Comparison of ENCODE assay signal across 31 cellular contexts in genomic region chr15:80577552-80578205, GRCh38.
"Had no signal": no experiment of that assay in that cellular context is flagged by ENCODE, and none has a peak within 500 bp of the region (broad histone marks: within the 10 kb centered on the region; RNA-seq: fewer than 3 reads in every experiment).

No MANE protein-coding gene starts in this region.

- DNase-seq: activated CD4-positive, alpha-beta T cell treated with anti-CD3 and anti-CD28 coated beads for 4 hours; activated CD4-positive, alpha-beta T cell treated with anti-CD3 and anti-CD28 coated beads, Interleukin-2, amount 50 U/mL, for 4 hours; activated effector memory CD4-positive, alpha-beta T cell treated with anti-CD3 and anti-CD28 coated beads, Interleukin-2, amount 50 U/mL, for 16 hours; activated naive CD4-positive, alpha-beta T cell treated with anti-CD3 and anti-CD28 coated beads for 36 hours; activated naive CD8-positive, alpha-beta T cell treated with anti-CD3 and anti-CD28 coated beads for 36 hours; activated T-cell treated with anti-CD3 and anti-CD28 coated beads, Interleukin-2, amount 50 U/mL, for 1 hour; aorta; body of pancreas; cortex of kidney; effector memory CD8-positive, alpha-beta T cell; foreskin keratinocyte; heart left ventricle; hypothalamus; immature natural killer cell; kidney glomerular epithelial cell; left lung; mesendoderm; natural killer cell; stimulated activated CD4-positive, alpha-beta T cell treated with anti-CD3 and anti-CD28 coated beads, Interleukin-4, amount 100 ng/mL, for 4 hours; stimulated activated CD8-positive, alpha-beta memory T cell treated with anti-CD3 and anti-CD28 coated beads, Interleukin-4, amount 100 ng/mL, for 48 hours; stimulated activated naive CD8-positive, alpha-beta T cell treated with anti-CD3 and anti-CD28 coated beads, Interleukin-15, amount 100 ng/mL, for 72 hours; T-cell had no signal

- ATAC-seq: body of pancreas; effector memory CD8-positive, alpha-beta T cell; esophagus mucosa; foreskin keratinocyte; heart left ventricle; left lung; natural killer cell; right lobe of liver; stimulated activated memory B cell treated with anti-CD40 and anti-IgM and Interleukin-4, amounts not matched to agents 10 μg/mL and 1 μg/mL and 100 μg/mL, for 72 hours; stimulated activated naive CD8-positive, alpha-beta T cell treated with anti-CD3 and anti-CD28 coated beads, Interleukin-15, amount 100 ng/mL, for 72 hours; T-cell had no signal

- H3K36me3 ChIP-seq: adrenal gland, heart left ventricle, right lobe of liver had no signal

- H3K27ac ChIP-seq: adrenal gland, body of pancreas, foreskin keratinocyte, heart left ventricle, left lung, right lobe of liver, skin epidermis, tibial artery had no signal

- H3K4me3 ChIP-seq: adrenal gland, body of pancreas, heart left ventricle, left lung, lung, right lobe of liver, skin epidermis, tibial artery had no signal

- H3K27me3 Mint-ChIP-seq: activated naive CD8-positive, alpha-beta T cell treated with anti-CD3 and anti-CD28 coated beads for 36 hours had no signal

- H3K27me3 ChIP-seq: adrenal gland, body of pancreas, foreskin keratinocyte, heart left ventricle, left lung, right lobe of liver, tibial artery had no signal

- H3K4me1 ChIP-seq: body of pancreas, left lung, right lobe of liver, tibial artery had no signal

- H3K36me3 Mint-ChIP-seq: activated naive CD8-positive, alpha-beta T cell treated with anti-CD3 and anti-CD28 coated beads for 36 hours; immature natural killer cell; natural killer cell; stimulated activated memory B cell treated with anti-CD40 and anti-IgM and Interleukin-4, amounts not matched to agents 10 μg/mL and 1 μg/mL and 100 μg/mL, for 72 hours; T-cell had no signal

- H3K4me3 Mint-ChIP-seq: activated naive CD4-positive, alpha-beta T cell treated with anti-CD3 and anti-CD28 coated beads for 36 hours; activated naive CD8-positive, alpha-beta T cell treated with anti-CD3 and anti-CD28 coated beads for 36 hours; activated T-helper 1 cell treated with anti-CD3 and anti-CD28 coated beads, Interleukin-12 subunit alpha, Interleukin-12 subunit beta, Interleukin-2, Interleukin-4 antibody, amounts not matched to agents 30 ng/mL and 10 ng/mL and 1 ng/mL, durations not matched to agents 14 hours and 24 hours and 36 hours; effector memory CD8-positive, alpha-beta T cell; immature natural killer cell; natural killer cell; stimulated activated memory B cell treated with anti-CD40 and anti-IgM and Interleukin-4, amounts not matched to agents 10 μg/mL and 1 μg/mL and 100 μg/mL, for 72 hours; stimulated activated naive CD8-positive, alpha-beta T cell treated with anti-CD3 and anti-CD28 coated beads, Interleukin-15, amount 100 ng/mL, for 72 hours; T-cell; T-helper 2 cell treated with Interferon-gamma antibody and Interleukin-4, amounts not matched to agents 5 μg/mL and 100 μg/mL, for 36 hours had no signal

- H3K9me3 Mint-ChIP-seq: activated naive CD4-positive, alpha-beta T cell treated with anti-CD3 and anti-CD28 coated beads for 36 hours; activated naive CD8-positive, alpha-beta T cell treated with anti-CD3 and anti-CD28 coated beads for 36 hours; activated T-helper 1 cell treated with anti-CD3 and anti-CD28 coated beads, Interleukin-12 subunit alpha, Interleukin-12 subunit beta, Interleukin-2, Interleukin-4 antibody, amounts not matched to agents 30 ng/mL and 10 ng/mL and 1 ng/mL, durations not matched to agents 14 hours and 24 hours and 36 hours; effector memory CD8-positive, alpha-beta T cell; immature natural killer cell; natural killer cell; stimulated activated memory B cell treated with anti-CD40 and anti-IgM and Interleukin-4, amounts not matched to agents 10 μg/mL and 1 μg/mL and 100 μg/mL, for 72 hours; stimulated activated naive CD8-positive, alpha-beta T cell treated with anti-CD3 and anti-CD28 coated beads, Interleukin-15, amount 100 ng/mL, for 72 hours; T-cell; T-helper 2 cell treated with Interferon-gamma antibody and Interleukin-4, amounts not matched to agents 5 μg/mL and 100 μg/mL, for 36 hours had no signal

- H3K9me3 ChIP-seq: adrenal gland, body of pancreas, heart left ventricle, left lung, right lobe of liver, tibial artery had no signal

- H3K4me1 Mint-ChIP-seq: activated naive CD8-positive, alpha-beta T cell treated with anti-CD3 and anti-CD28 coated beads for 36 hours; immature natural killer cell; natural killer cell; T-cell had no signal

- H3K27ac Mint-ChIP-seq: activated naive CD4-positive, alpha-beta T cell treated with anti-CD3 and anti-CD28 coated beads for 36 hours; activated naive CD8-positive, alpha-beta T cell treated with anti-CD3 and anti-CD28 coated beads for 36 hours; activated T-helper 1 cell treated with anti-CD3 and anti-CD28 coated beads, Interleukin-12 subunit alpha, Interleukin-12 subunit beta, Interleukin-2, Interleukin-4 antibody, amounts not matched to agents 30 ng/mL and 10 ng/mL and 1 ng/mL, durations not matched to agents 14 hours and 24 hours and 36 hours; effector memory CD8-positive, alpha-beta T cell; immature natural killer cell; natural killer cell; stimulated activated memory B cell treated with anti-CD40 and anti-IgM and Interleukin-4, amounts not matched to agents 10 μg/mL and 1 μg/mL and 100 μg/mL, for 72 hours; stimulated activated naive CD8-positive, alpha-beta T cell treated with anti-CD3 and anti-CD28 coated beads, Interleukin-15, amount 100 ng/mL, for 72 hours; T-cell; T-helper 2 cell treated with Interferon-gamma antibody and Interleukin-4, amounts not matched to agents 5 μg/mL and 100 μg/mL, for 36 hours had no signal
